9 cellular contexts compared by ENCODE assay signal in the genomic region with DNA sequence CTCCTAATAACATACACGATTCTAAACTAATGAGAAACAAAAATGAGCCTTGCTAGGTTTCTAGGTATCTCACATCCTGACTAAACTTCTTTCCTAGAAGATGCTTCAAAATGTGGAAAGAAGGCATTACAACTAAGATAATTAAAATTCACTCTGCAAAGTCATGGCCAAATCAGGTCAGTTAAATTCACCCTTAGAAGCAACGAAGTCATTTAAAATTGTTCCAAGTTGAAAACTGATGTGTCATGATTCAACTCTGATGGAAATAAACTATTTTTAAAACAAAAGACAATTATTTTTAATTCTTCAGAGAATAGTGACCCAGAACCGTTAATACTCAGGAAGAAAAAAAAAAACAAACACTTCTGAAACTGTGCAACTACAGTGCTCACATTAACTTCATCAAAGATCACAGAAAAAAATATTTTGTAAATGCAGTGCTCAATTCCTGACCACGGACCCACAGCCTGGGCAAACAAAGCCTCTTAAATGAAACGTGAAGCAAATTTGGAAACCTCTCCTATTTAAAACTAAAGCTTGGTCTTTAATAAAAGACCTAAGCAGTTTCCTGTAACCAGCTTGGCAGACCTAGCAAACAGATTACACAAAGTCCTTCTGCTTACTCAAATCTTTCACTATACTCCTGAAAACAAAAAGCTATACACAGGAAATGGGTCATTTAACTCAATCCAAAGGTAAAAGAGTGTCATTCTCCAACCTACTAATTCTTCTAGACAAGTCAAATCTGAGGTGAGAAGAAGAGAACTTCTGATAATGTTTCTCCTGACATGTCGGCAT. TPM values are rescaled to one million over a fixed set of nuclear protein-coding genes. Genes with fewer than 3 reads are reported as not detected.
DNase-seq lines count a peak whose midpoint lies in the region; ATAC-seq, FAIRE-seq and TF ChIP-seq lines count a peak whose summit lies in the region.
"Had no signal": no experiment of that assay in that cellular context is flagged by ENCODE, and none has a peak within 500 bp of the region (broad histone marks: within the 10 kb centered on the region; RNA-seq: fewer than 3 reads in every experiment).

No MANE protein-coding gene starts in this region.

- FAIRE-seq in astrocyte (lab: Jason Lieb, UNC): peak; percentile 71
- FAIRE-seq in islet of Langerhans (lab: Jason Lieb, UNC): peak; percentile 97
- FAIRE-seq in D721Med (lab: Jason Lieb, UNC): no peak

- intact Hi-C loops in heart right ventricle (cut with DNase I): loop anchor here in 1 of 10 donors (10.0 kb wide), 1 partner anchor 91 kb away; no protein-coding TSS in a partner anchor
- intact Hi-C loops in Right ventricle myocardium inferior (cut with DNase I): no loop called here
- intact Hi-C loops in thyroid gland (cut with DNase I): no loop called here

- peak overlapping the region; percentile 22 for H2AFZ ChIP-seq in astrocyte (ENCODE audit: low read depth, low read length)

- H3K4me3 ChIP-seq in heart right ventricle: peak overlapping the region in 1 of 10 donors; percentile 22
- H3K4me3 ChIP-seq in astrocyte (ENCODE audit: insufficient read depth, low read depth, low read length): no peak overlapping the region
- H3K4me3 ChIP-seq in thyroid gland (replicated peaks in 1 of 3): no peak overlapping the region

- TF ChIP-seq POLR2A in thyroid gland (IDR thresholded peaks at IDR 0.05): no peak

- H3K27ac ChIP-seq in heart right ventricle: peak overlapping the region in 7 of 10 donors; percentile 3 to 67 (median 39)
- peak overlapping the region; percentile 48 for H3K27ac ChIP-seq in astrocyte (ENCODE audit: low read depth, low read length)
- peak overlapping the region; percentile 13 to 56 (median 25) for H3K27ac ChIP-seq in thyroid gland

- H3K36me3 ChIP-seq in heart right ventricle (no peaks in the 10 kb centered on the region), astrocyte (ENCODE audit: insufficient read depth, low read length) (no peaks in the 10 kb centered on the region), thyroid gland (no peaks in the 10 kb centered on the region)

- H3K9me3 ChIP-seq in heart right ventricle (no peaks in the 10 kb centered on the region), astrocyte (ENCODE audit: insufficient read depth, low read depth, low read length) (no peaks in the 10 kb centered on the region), thyroid gland (no peaks in the 10 kb centered on the region)

- H3K9me3 Mint-ChIP-seq in astrocyte (ENCODE audit: unreplicated experiment): peaks cover 3% of the 10 kb centered on the region
- H3K9me3 Mint-ChIP-seq: CD4-positive, CD25-positive, alpha-beta regulatory T cell had no signal

- ATAC-seq in heart right ventricle (no peak), Right ventricle myocardium inferior (no peak)

- peaks cover 40% of the 10 kb centered on the region for H3K4me1 Mint-ChIP-seq in astrocyte (ENCODE audit: low read depth, unreplicated experiment)

- TF ChIP-seq CTCF in heart right ventricle (IDR thresholded peaks at IDR 0.05) (no peak), astrocyte (IDR thresholded peaks at IDR 0.05; ENCODE audit: insufficient read depth, low read depth, low read length) (no peak), thyroid gland (IDR thresholded peaks at IDR 0.05) (no peak), D721Med (IDR thresholded peaks at IDR 0.05; ENCODE audit: insufficient read depth, missing control alignments) (no peak)

- peak overlapping the region; percentile 49 for H3K9ac ChIP-seq in astrocyte (ENCODE audit: low read length)

- peaks cover 0 to 47% (median 24%) of the 10 kb centered on the region in 9 donors for H3K4me1 ChIP-seq in heart right ventricle
- H3K4me1 ChIP-seq in astrocyte (ENCODE audit: insufficient read depth, low read length): peaks cover 32% of the 10 kb centered on the region
- peaks cover 9 to 23% of the 10 kb centered on the region in 2 donors for H3K4me1 ChIP-seq in thyroid gland

- H3K4me3 Mint-ChIP-seq in astrocyte (ENCODE audit: unreplicated experiment): no peak overlapping the region
- H3K4me3 Mint-ChIP-seq: CD4-positive, CD25-positive, alpha-beta regulatory T cell had no signal

- H3K79me2 ChIP-seq in astrocyte (ENCODE audit: insufficient read depth, low read length): no peaks in the 10 kb centered on the region

- peaks cover 2% of the 10 kb centered on the region for H3K36me3 Mint-ChIP-seq in astrocyte (ENCODE audit: low read depth, unreplicated experiment)
- H3K36me3 Mint-ChIP-seq: CD4-positive, CD25-positive, alpha-beta regulatory T cell had no signal

- 37 to 53% methylated on average over 6 of the region's 6 CpGs for WGBS in heart right ventricle, 2 donors
- WGBS in thyroid gland, 2 donors: 34 to 36% methylated on average over 6 of the region's 6 CpGs

- DNase-seq in heart right ventricle: no peak
- no peak for DNase-seq in Right ventricle myocardium inferior (ENCODE audit: missing footprints)
- DNase-seq in astrocyte (ENCODE audit: low read depth): peak; percentile 58
- DNase-seq in thyroid gland: peak in 1 of 2 donors; percentile 2
- DNase-seq in D721Med (ENCODE audit: insufficient read length, low spot score): no peak
- DNase-seq in stimulated activated CD4-positive, alpha-beta T cell treated with anti-CD3 and anti-CD28 coated beads, Interleukin-12 subunit alpha, Interleukin-12 subunit beta, amount 100 ng/mL, for 4 hours: no peak
- DNase-seq in SHP77 treated with DMSO at 0.1 percent for 48 hours (lab: John Stamatoyannopoulos, UW): no peak

- H3K27me3 ChIP-seq in heart right ventricle (no peaks in the 10 kb centered on the region), astrocyte (ENCODE audit: insufficient read depth, low read length) (no peaks in the 10 kb centered on the region), thyroid gland (no peaks in the 10 kb centered on the region)

- no peaks in the 10 kb centered on the region for H3K27me3 Mint-ChIP-seq in astrocyte (ENCODE audit: low read depth, unreplicated experiment)
- H3K27me3 Mint-ChIP-seq: CD4-positive, CD25-positive, alpha-beta regulatory T cell had no signal

- H3K4me2 ChIP-seq in astrocyte (ENCODE audit: low read length): peak overlapping the region; percentile 60

- no peaks in the 10 kb centered on the region for H4K20me1 ChIP-seq in astrocyte (ENCODE audit: insufficient read depth, low read length)

- H3K27ac Mint-ChIP-seq in astrocyte (ENCODE audit: unreplicated experiment): peak overlapping the region; percentile 86

RNA-seq across cellular contexts. Expression of gene CHN1, which starts 39.0 kb away (rescaled TPM):
- total RNA-seq in heart right ventricle (10 to 100 TPM in 8 of 10 donors, 1 to 10 TPM in 2; 6.1 to 26.5 (median 17.7) TPM), Right ventricle myocardium inferior (11.7 TPM), astrocyte (23.9 and 28.8 TPM in 2 replicates), thyroid gland (1 to 10 TPM; 7.8 to 9.7 (median 9.4) TPM)
- polyA plus RNA-seq in heart right ventricle: 1 to 10 TPM; 7.1 to 7.9 TPM
